17 cellular contexts compared by ENCODE assay signal in genomic region chr2:170106441-170106840, GRCh38.
"Had no signal": no experiment of that assay in that cellular context is flagged by ENCODE, and none has a peak within 500 bp of the region (broad histone marks: within the 10 kb centered on the region; RNA-seq: fewer than 3 reads in every experiment).

No MANE protein-coding gene starts in this region.

- H3K27me3 ChIP-seq: esophagus squamous epithelium, heart right ventricle, right atrium auricular region, thyroid gland, upper lobe of right lung had no signal

- H3K4me3 ChIP-seq: esophagus squamous epithelium, heart right ventricle, left ventricle myocardium inferior, right atrium auricular region, thyroid gland, upper lobe of right lung had no signal

- H3K27ac ChIP-seq: esophagus squamous epithelium, heart right ventricle, left ventricle myocardium inferior, right atrium auricular region, thyroid gland, upper lobe of right lung, VCaP had no signal

- DNase-seq: activated CD4-positive, alpha-beta T cell treated with anti-CD3 and anti-CD28 coated beads, Interleukin-2, amount 50 U/mL, for 1 hour; activated CD4-positive, CD25-positive, alpha-beta regulatory T cell treated with anti-CD3 and anti-CD28 coated beads, Interleukin-2, amount 50 U/mL, for 72 hours; activated CD8-positive, alpha-beta T cell treated with anti-CD3 and anti-CD28 coated beads, Interleukin-2, amount 10 ng/mL, durations not matched to agents 7 days and 5 days; activated gamma-delta T cell; activated naive CD4-positive, alpha-beta T cell treated with anti-CD3 and anti-CD28 coated beads, Interleukin-2, amount 50 U/mL, for 16 hours; activated naive CD8-positive, alpha-beta T cell treated with anti-CD3 and anti-CD28 coated beads, Interleukin-2, amount 50 U/mL, for 24 hours; cortex of kidney; esophagus squamous epithelium; heart right ventricle; left ventricle myocardium inferior; naive thymus-derived CD4-positive, alpha-beta T cell; stimulated activated CD4-positive, alpha-beta T cell treated with anti-CD3 and anti-CD28 coated beads, Interleukin-4, amount 100 ng/mL, for 24 hours; substantia nigra; thyroid gland; upper lobe of right lung had no signal

- H3K36me3 ChIP-seq: esophagus squamous epithelium, heart right ventricle, left ventricle myocardium inferior, right atrium auricular region, thyroid gland, upper lobe of right lung had no signal

- H3K4me1 ChIP-seq: esophagus squamous epithelium, heart right ventricle, left ventricle myocardium inferior, right atrium auricular region, thyroid gland, upper lobe of right lung had no signal

- H3K9me3 ChIP-seq: esophagus squamous epithelium, heart right ventricle, left ventricle myocardium inferior, right atrium auricular region, thyroid gland, upper lobe of right lung had no signal
